Comparison of ENCODE assay signal across 22 cellular contexts in the genomic region with DNA sequence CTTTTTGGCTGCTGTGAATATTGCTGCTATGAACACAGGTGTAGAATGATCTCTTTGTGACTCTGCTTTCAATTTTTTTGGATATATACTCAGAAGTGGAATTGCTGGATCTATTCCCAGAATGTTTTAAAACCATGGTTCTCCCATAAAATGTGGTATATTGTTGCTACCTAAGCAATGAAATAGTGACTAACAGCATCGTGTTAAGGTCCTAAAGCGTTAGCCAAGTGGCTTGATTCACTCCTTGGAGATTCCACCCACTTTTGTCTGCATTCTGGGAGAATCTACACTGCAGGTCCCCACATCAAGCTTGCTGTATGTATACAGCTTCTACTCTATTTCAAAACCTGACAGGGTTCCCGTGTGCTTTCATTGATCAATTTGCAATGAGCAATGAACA.
DNase-seq lines count a peak whose midpoint lies in the region; ATAC-seq, FAIRE-seq and TF ChIP-seq lines count a peak whose summit lies in the region.
"Had no signal": no experiment of that assay in that cellular context is flagged by ENCODE, and none has a peak within 500 bp of the region (broad histone marks: within the 10 kb centered on the region; RNA-seq: fewer than 3 reads in every experiment).

No MANE protein-coding gene starts in this region.

- H3K4me1 Mint-ChIP-seq in T-helper 2 cell treated with Interferon-gamma antibody and Interleukin-4, amounts not matched to agents 5 μg/mL and 100 μg/mL, for 36 hours (ENCODE audit: low read depth): peaks cover 61% of the 10 kb centered on the region

- H3K9me3 Mint-ChIP-seq in T-helper 2 cell treated with Interferon-gamma antibody and Interleukin-4, amounts not matched to agents 5 μg/mL and 100 μg/mL, for 36 hours: peaks cover 10% of the 10 kb centered on the region
- H3K9me3 Mint-ChIP-seq: activated B cell treated with CpG ODN at 0.5 μM for 24 hours; CD4-positive, alpha-beta T cell; type B pancreatic cell had no signal

- no peaks in the 10 kb centered on the region for H3K27me3 Mint-ChIP-seq in T-helper 2 cell treated with Interferon-gamma antibody and Interleukin-4, amounts not matched to agents 5 μg/mL and 100 μg/mL, for 36 hours (ENCODE audit: low read depth)
- H3K27me3 Mint-ChIP-seq: activated B cell treated with CpG ODN at 0.5 μM for 24 hours; CD4-positive, alpha-beta T cell; type B pancreatic cell had no signal

- no peak for DNase-seq in T-helper 2 cell treated with Interferon-gamma antibody and Interleukin-4, amounts not matched to agents 5 μg/mL and 100 μg/mL, for 36 hours (ENCODE audit: low spot score)
- DNase-seq in T-helper 2 cell (no peak), ELR (ENCODE audit: low read depth) (peak; percentile 60), fibroblast of mammary gland (ENCODE audit: low read depth) (peak; percentile 83), frontal cortex (ENCODE audit: low spot score in 2 of 2) (no peak), 8988T (no peak), COLO668 (lab: John Stamatoyannopoulos, UW; ENCODE audit: unreplicated experiment) (no peak)
- DNase-seq: activated B cell treated with CpG ODN at 0.5 μM for 24 hours; CD4-positive, alpha-beta T cell; H7; heart right ventricle; islet precursor cell; midbrain; NCI-H2029; NCI-H524; occipital lobe; PC-9; SW 1271 had no signal

- peak; percentile 9; the same call in 2 of the 3 replicates for ATAC-seq in SK-N-SH treated with all-trans-retinoic acid at 6 μM for 48 hours
- ATAC-seq: esophagus mucosa had no signal

- no peak for FAIRE-seq in frontal cortex (lab: Jason Lieb, UNC)
- FAIRE-seq: G401.6 had no signal

- no peak for TF ChIP-seq CTCF in fibroblast of mammary gland (conservative IDR thresholded peaks at IDR 0.05; ENCODE audit: control insufficient read depth, insufficient read depth, low read depth, low read length)

- H3K4me3 Mint-ChIP-seq in T-helper 2 cell treated with Interferon-gamma antibody and Interleukin-4, amounts not matched to agents 5 μg/mL and 100 μg/mL, for 36 hours: peak overlapping the region; percentile 8
- H3K4me3 Mint-ChIP-seq: activated B cell treated with CpG ODN at 0.5 μM for 24 hours; CD4-positive, alpha-beta T cell; type B pancreatic cell had no signal

- H3K36me3 Mint-ChIP-seq in T-helper 2 cell treated with Interferon-gamma antibody and Interleukin-4, amounts not matched to agents 5 μg/mL and 100 μg/mL, for 36 hours (ENCODE audit: low read depth): peaks cover 51% of the 10 kb centered on the region

- no peak overlapping the region for H3K4me3 ChIP-seq in fibroblast of mammary gland (ENCODE audit: control insufficient read depth, low read depth, low read length)
- H3K4me3 ChIP-seq: heart right ventricle, PC-9 had no signal

- peak overlapping the region; percentile 67 for H3K27ac Mint-ChIP-seq in T-helper 2 cell treated with Interferon-gamma antibody and Interleukin-4, amounts not matched to agents 5 μg/mL and 100 μg/mL, for 36 hours
- H3K27ac Mint-ChIP-seq: CD4-positive, alpha-beta T cell; type B pancreatic cell had no signal

TF ChIP-seq in SK-N-SH treated with all-trans-retinoic acid at 6 μM for 48 hours, 23 proteins besides CTCF, POLR2A, EP300 and RAD21:
- no peak for TF ChIP-seq ESRRG (CRISPR knock-in tag; IDR thresholded peaks at IDR 0.05)
- no peak for TF ChIP-seq PPARA (CRISPR knock-in tag; IDR thresholded peaks at IDR 0.05; ENCODE audit: borderline replicate concordance)
- TF ChIP-seq ZNF565 (CRISPR knock-in tag; conservative IDR thresholded peaks at IDR 0.05; ENCODE audit: low read depth): no peak
- TF ChIP-seq SNAI2 (CRISPR knock-in tag; IDR thresholded peaks at IDR 0.05): no peak
- TF ChIP-seq ZFP3 (CRISPR knock-in tag; IDR thresholded peaks at IDR 0.05): no peak
- TF ChIP-seq OSR1 (CRISPR knock-in tag; IDR thresholded peaks at IDR 0.05): no peak
- no peak for TF ChIP-seq PATZ1 (CRISPR knock-in tag; IDR thresholded peaks at IDR 0.05; ENCODE audit: borderline replicate concordance)
- no peak for TF ChIP-seq ARNTL (CRISPR knock-in tag; IDR thresholded peaks at IDR 0.05; ENCODE audit: borderline replicate concordance, low read depth)
- TF ChIP-seq TCF4 (CRISPR knock-in tag; IDR thresholded peaks at IDR 0.05; ENCODE audit: borderline replicate concordance): no peak
- no peak for TF ChIP-seq CSRNP3 (CRISPR knock-in tag; IDR thresholded peaks at IDR 0.05)
- TF ChIP-seq BACH2 (CRISPR knock-in tag; IDR thresholded peaks at IDR 0.05; ENCODE audit: borderline replicate concordance): no peak

Comparison
In these comparisons a context has a peak if more than half of its experiments do, and no peak if none do; other contexts are left out.
1. DNase-seq: peak in ELR (single experiment) and fibroblast of mammary gland (single experiment); none in T-helper 2 cell treated with Interferon-gamma antibody and Interleukin-4, amounts not matched to agents 5 μg/mL and 100 μg/mL, for 36 hours (single experiment), T-helper 2 cell (0 of 5), frontal cortex (0 of 2), 8988T (single experiment) and COLO668 (single experiment).